Comparison of ENCODE assay signal across 15 cellular contexts in genomic region chr4:899556-899906, GRCh38.
"Had no signal": no experiment of that assay in that cellular context is flagged by ENCODE, and none has a peak within 500 bp of the region (broad histone marks: within the 10 kb centered on the region; RNA-seq: fewer than 3 reads in every experiment).

No MANE protein-coding gene starts in this region.

- H3K27me3 ChIP-seq: foreskin keratinocyte, hepatocyte, right lobe of liver, testis, tibial nerve had no signal

- H3K27ac Mint-ChIP-seq: memory B cell; nephron; stimulated activated memory B cell treated with anti-CD40 and anti-IgM and Interleukin-4, amounts not matched to agents 10 μg/mL and 1 μg/mL and 100 μg/mL, for 72 hours; stimulated activated naive CD8-positive, alpha-beta T cell treated with anti-CD3 and anti-CD28 coated beads, Interleukin-15, Interleukin-2, amounts not matched to agents 100 ng/mL and 50 ng/mL, for 24 hours had no signal

- H3K9me3 Mint-ChIP-seq: memory B cell; nephron; stimulated activated memory B cell treated with anti-CD40 and anti-IgM and Interleukin-4, amounts not matched to agents 10 μg/mL and 1 μg/mL and 100 μg/mL, for 72 hours; stimulated activated naive CD8-positive, alpha-beta T cell treated with anti-CD3 and anti-CD28 coated beads, Interleukin-15, Interleukin-2, amounts not matched to agents 100 ng/mL and 50 ng/mL, for 24 hours had no signal

- ATAC-seq: foreskin keratinocyte; left lobe of liver; lower lobe of right lung; right lobe of liver; stimulated activated memory B cell treated with anti-CD40 and anti-IgM and Interleukin-4, amounts not matched to agents 10 μg/mL and 1 μg/mL and 100 μg/mL, for 72 hours had no signal

- H3K27ac ChIP-seq: foreskin keratinocyte, hepatocyte, lower lobe of right lung, right lobe of liver, testis, tibial nerve had no signal

- DNase-seq: effector memory CD4-positive, alpha-beta T cell; foreskin keratinocyte; lower lobe of right lung; midbrain; right lobe of liver; stimulated activated CD4-positive, alpha-beta T cell treated with anti-CD3 and anti-CD28 coated beads, Interleukin-4, amount 100 ng/mL, for 1 hour; stimulated activated CD8-positive, alpha-beta memory T cell treated with anti-CD3 and anti-CD28 coated beads, Interleukin-4, amount 100 ng/mL, for 48 hours; testis had no signal

- H3K4me3 Mint-ChIP-seq: memory B cell; nephron; stimulated activated memory B cell treated with anti-CD40 and anti-IgM and Interleukin-4, amounts not matched to agents 10 μg/mL and 1 μg/mL and 100 μg/mL, for 72 hours; stimulated activated naive CD8-positive, alpha-beta T cell treated with anti-CD3 and anti-CD28 coated beads, Interleukin-15, Interleukin-2, amounts not matched to agents 100 ng/mL and 50 ng/mL, for 24 hours had no signal

- H3K4me2 ChIP-seq: hepatocyte had no signal

- H3K4me1 ChIP-seq: foreskin keratinocyte, lower lobe of right lung, right lobe of liver, tibial nerve had no signal

- H3K4me1 Mint-ChIP-seq: nephron had no signal

- H2AFZ ChIP-seq: hepatocyte had no signal

- H3K9me3 ChIP-seq: lower lobe of right lung, right lobe of liver, testis, tibial nerve had no signal

- H3K27me3 Mint-ChIP-seq: memory B cell; stimulated activated memory B cell treated with anti-CD40 and anti-IgM and Interleukin-4, amounts not matched to agents 10 μg/mL and 1 μg/mL and 100 μg/mL, for 72 hours; stimulated activated naive CD8-positive, alpha-beta T cell treated with anti-CD3 and anti-CD28 coated beads, Interleukin-15, Interleukin-2, amounts not matched to agents 100 ng/mL and 50 ng/mL, for 24 hours had no signal

- H3K4me3 ChIP-seq: hepatocyte, lower lobe of right lung, right lobe of liver, testis, tibial nerve had no signal
